Comparison of ENCODE assay signal across 25 cellular contexts in the genomic region with DNA sequence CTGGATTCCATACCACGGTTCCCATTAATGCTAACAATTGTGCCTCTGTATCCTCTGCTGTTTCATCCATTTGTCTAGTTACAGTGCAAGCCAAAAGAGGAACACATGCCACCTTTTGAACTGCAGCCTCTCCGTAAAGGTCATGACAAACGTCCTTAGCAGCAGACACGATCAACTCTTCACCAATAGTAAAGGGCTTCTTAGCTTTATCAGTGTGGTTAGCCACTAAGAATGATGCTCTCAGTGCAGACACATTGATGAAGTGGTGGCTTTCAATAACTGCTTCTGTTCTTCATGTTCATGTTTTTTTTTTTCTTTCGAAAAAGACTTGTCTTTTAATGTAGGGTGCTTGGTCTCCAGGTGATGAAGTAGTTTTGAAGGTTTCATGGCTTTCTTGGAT.
"Had no signal": no experiment of that assay in that cellular context is flagged by ENCODE, and none has a peak within 500 bp of the region (broad histone marks: within the 10 kb centered on the region; RNA-seq: fewer than 3 reads in every experiment).

No MANE protein-coding gene starts in this region.

- H3K4me3 Mint-ChIP-seq: activated naive CD4-positive, alpha-beta T cell treated with anti-CD3 and anti-CD28 coated beads for 36 hours; activated naive CD8-positive, alpha-beta T cell; activated T-cell treated with anti-CD3 and anti-CD28 coated beads, Interleukin-2, amount 50 U/mL, for 24 hours; brain; T-cell had no signal

- H3K27ac ChIP-seq: SK-N-MC, VCaP had no signal

- DNase-seq: activated CD4-positive, alpha-beta T cell treated with anti-CD3 and anti-CD28 coated beads for 4 hours; activated CD4-positive, CD25-positive, alpha-beta regulatory T cell; activated CD8-positive, alpha-beta memory T cell treated with anti-CD3 and anti-CD28 coated beads, Interleukin-2, amount 50 U/mL, for 48 hours; activated gamma-delta T cell; activated naive CD4-positive, alpha-beta T cell treated with anti-CD3 and anti-CD28 coated beads for 36 hours; activated T-cell treated with anti-CD3 and anti-CD28 coated beads, Interleukin-2, amount 50 U/mL, for 24 hours; amygdala; Karpas-422; NCI-H1105 treated with DMSO at 0.1 percent for 48 hours; NCI-H146; NCI-H187 treated with DMSO at 0.1 percent for 48 hours; NCI-H2081 treated with DMSO at 0.1 percent for 48 hours; NCI-H2171; NCI-H2227 treated with DMSO at 0.1 percent for 48 hours; NCI-H526 treated with DMSO at 0.1 percent for 48 hours; NK-92 treated with Interleukin-12 subunit alpha and Interleukin-12 subunit beta, amount 100 ng/mL, for 24 hours; OCI-M1; RPMI8226; T-cell had no signal

- ATAC-seq: Panc1, Right ventricle myocardium inferior, T-cell had no signal

- H3K27ac Mint-ChIP-seq: activated naive CD4-positive, alpha-beta T cell treated with anti-CD3 and anti-CD28 coated beads for 36 hours; activated naive CD8-positive, alpha-beta T cell; brain; T-cell had no signal

- H3K9me3 Mint-ChIP-seq: activated naive CD4-positive, alpha-beta T cell treated with anti-CD3 and anti-CD28 coated beads for 36 hours; T-cell had no signal

- H3K27me3 Mint-ChIP-seq: activated naive CD8-positive, alpha-beta T cell; activated T-cell treated with anti-CD3 and anti-CD28 coated beads, Interleukin-2, amount 50 U/mL, for 24 hours; brain; T-cell had no signal

- H3K4me3 ChIP-seq: SK-N-MC had no signal
